1 cellular context compared by ENCODE assay signal in the genomic region with DNA sequence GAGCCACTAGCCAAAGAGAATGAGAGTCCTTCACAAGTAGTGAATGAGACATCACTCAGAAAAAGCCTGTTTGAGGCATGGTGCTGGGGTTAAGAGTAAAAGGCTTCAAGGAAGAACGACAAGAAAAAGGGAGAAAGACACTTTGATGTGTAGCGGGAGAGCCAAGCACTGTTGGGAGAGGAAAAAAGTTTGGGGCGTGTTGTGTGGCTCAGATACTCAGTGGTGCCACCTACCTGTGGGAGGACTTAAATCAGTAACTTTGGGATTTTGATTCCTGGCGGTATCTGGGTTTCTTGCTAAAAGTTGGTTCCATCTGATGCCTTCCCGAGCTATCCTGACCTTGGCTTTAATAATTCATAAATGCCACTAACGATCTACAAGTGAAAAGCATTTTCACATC.
TF ChIP-seq lines count a peak whose summit lies in the region.

No MANE protein-coding gene starts in this region.

TF ChIP-seq in GM23338, 12 proteins besides CTCF, POLR2A, EP300 and RAD21 (continued from another document):
- TF ChIP-seq ZNF462 (CRISPR knock-in tag; IDR thresholded peaks at IDR 0.05) (no peak), JUNB (IDR thresholded peaks at IDR 0.05; ENCODE audit: unreplicated experiment) (no peak), NANOG (IDR thresholded peaks at IDR 0.05; ENCODE audit: borderline replicate concordance) (no peak), ETS1 (IDR thresholded peaks at IDR 0.05) (no peak), EZH2phosphoT487 (IDR thresholded peaks at IDR 0.05; ENCODE audit: unreplicated experiment) (no peak), CREB1 (CRISPR knock-in tag; IDR thresholded peaks at IDR 0.05; ENCODE audit: low read depth) (no peak), ZNF331 (CRISPR knock-in tag; IDR thresholded peaks at IDR 0.05; ENCODE audit: low read depth) (no peak), ZNF114 (CRISPR knock-in tag; IDR thresholded peaks at IDR 0.05) (no peak), STAT1 (IDR thresholded peaks at IDR 0.05; ENCODE audit: unreplicated experiment) (no peak), EZH2 (IDR thresholded peaks at IDR 0.05; ENCODE audit: low read depth, unreplicated experiment) (no peak), POLR2AphosphoS5 (IDR thresholded peaks at IDR 0.05; ENCODE audit: low read depth) (no peak)
